In genomic region chr7:74380720-74381119, GRCh38 we compare ENCODE assay signal across 13 cellular contexts.
DNase-seq lines count a peak whose midpoint lies in the region; ATAC-seq and TF ChIP-seq lines count a peak whose summit lies in the region.
"Had no signal": no experiment of that assay in that cellular context is flagged by ENCODE, and none has a peak within 500 bp of the region (broad histone marks: within the 10 kb centered on the region; RNA-seq: fewer than 3 reads in every experiment).

No MANE protein-coding gene starts in this region.

- H3K27ac ChIP-seq in substantia nigra (ENCODE audit: low read depth, low read length, poor library complexity, severe bottlenecking) (peak overlapping the region; percentile 67), adrenal gland (no peak overlapping the region)
- H3K27ac ChIP-seq: left lung had no signal

- H3K9me3 ChIP-seq in adipocyte (ENCODE audit: control insufficient read depth, low read length) (no peaks in the 10 kb centered on the region), adrenal gland (replicated peaks in 1 of 3) (no peaks in the 10 kb centered on the region)
- H3K9me3 ChIP-seq: left lung, prostate gland had no signal

- H3K4me1 ChIP-seq in adipocyte (ENCODE audit: control insufficient read depth, insufficient read depth, low read length), result peaks cover 8% of the 10 kb centered on the region
- no peaks in the 10 kb centered on the region for H3K4me1 ChIP-seq in adrenal gland (replicated peaks in 1 of 2)
- H3K4me1 ChIP-seq: left lung, prostate gland had no signal

- TF ChIP-seq POLR2A in adrenal gland (IDR thresholded peaks at IDR 0.05), result no peak

- peak; percentile 81 for ATAC-seq in left lobe of liver
- ATAC-seq in GM18873 (IDR thresholded peaks at IDR 0.05; ENCODE audit: low FRiP score, unreplicated experiment), result no peak
- ATAC-seq: left lung had no signal

- H3K27me3 ChIP-seq in H7 (ENCODE audit: control insufficient read depth, insufficient read depth, low read length) (no peaks in the 10 kb centered on the region), adipocyte (replicated peaks; ENCODE audit: control insufficient read depth, insufficient read depth, low read length) (no peaks in the 10 kb centered on the region), adrenal gland (no peaks in the 10 kb centered on the region)
- H3K27me3 ChIP-seq: left lung had no signal

- TF ChIP-seq CTCF in adrenal gland (IDR thresholded peaks at IDR 0.05), result no peak

- peak overlapping the region; percentile 63 for H3K9ac ChIP-seq in adipocyte (ENCODE audit: low read length)

- H3K4me3 ChIP-seq in H7 (ENCODE audit: insufficient read depth, low read depth, low read length) (no peak overlapping the region), adipocyte (ENCODE audit: low read length) (no peak overlapping the region), adrenal gland (no peak overlapping the region)
- H3K4me3 ChIP-seq: left lung, prostate gland had no signal

- H3K36me3 ChIP-seq in H7 (replicated peaks; ENCODE audit: control insufficient read depth, insufficient read depth, low read length) (peaks cover 11% of the 10 kb centered on the region), adipocyte (ENCODE audit: control insufficient read depth, insufficient read depth, low read length, severe bottlenecking) (peaks cover 11% of the 10 kb centered on the region), adrenal gland (replicated peaks in 1 of 2) (peaks cover 0 to 11% of the 10 kb centered on the region in 2 donors)
- H3K36me3 ChIP-seq: prostate gland had no signal

- 84 to 89% (median 87%) methylated on average over 7 of the region's 7 CpGs for WGBS in adrenal gland, 4 donors

- intact Hi-C loops in adrenal gland (cut with DNase I), result no loop called here

- DNase-seq in H7, result peak; percentile 63
- DNase-seq in adipocyte (ENCODE audit: low read depth), result peak; percentile 10
- DNase-seq in left lobe of liver (ENCODE audit: low spot score), result peak; percentile 85
- DNase-seq in substantia nigra (lab: John Stamatoyannopoulos, UW), result peak in 15 of 49 donors; percentile 14 to 63 (median 30)
- no peak for DNase-seq in NCI-H1436 treated with DMSO at 0.1 percent for 48 hours (lab: John Stamatoyannopoulos, UW)
- no peak for DNase-seq in adrenal gland
- DNase-seq: activated CD4-positive, alpha-beta T cell treated with anti-CD3 and anti-CD28 coated beads for 1 hour; activated CD8-positive, alpha-beta memory T cell treated with anti-CD3 and anti-CD28 coated beads, Interleukin-2, amount 50 U/mL, for 48 hours; activated naive CD4-positive, alpha-beta T cell treated with Interleukin-2 at 50 U/mL for 16 hours; effector CD4-positive, alpha-beta T cell; left lung had no signal

Comparison
In these comparisons a context has a peak if more than half of its experiments do, and no peak if none do; other contexts are left out.
1. DNase-seq: peak in H7 (single experiment), adipocyte (single experiment) and left lobe of liver (single experiment); none in NCI-H1436 treated with DMSO at 0.1 percent for 48 hours (single experiment) and adrenal gland (0 of 7).